ENCODE assay signal across 8 cellular contexts in genomic region chr5:146965781-146966659, GRCh38.
A peak's percentile ranks its signal among the peaks of the same experiment; 100 is the strongest.
DNase-seq lines count a peak whose midpoint lies in the region; ATAC-seq and TF ChIP-seq lines count a peak whose summit lies in the region.

No MANE protein-coding gene starts in this region.

- DNase-seq in DMS53 treated with DMSO at 0.1 percent for 48 hours (lab: John Stamatoyannopoulos, UW; ENCODE audit: unreplicated experiment) (peak; percentile 75), HL-60 (ENCODE audit: low read depth in 1 of 2, low spot score in 1 of 2) (peak; percentile 24 to 60), NCI-H748 treated with DMSO at 0.1 percent for 48 hours (lab: John Stamatoyannopoulos, UW) (peak; percentile 85), epithelial cell of proximal tubule (ENCODE audit: low read depth) (peak; percentile 42), suprapubic skin (ENCODE audit: low spot score in 2 of 2) (peak in 1 of 2 donors; percentile 60)
- DNase-seq in activated CD8-positive, alpha-beta memory T cell treated with anti-CD3 and anti-CD28 coated beads for 4 hours (ENCODE audit: low read depth in 2 of 2): peak; percentile 2 to 12
- DNase-seq in naive thymus-derived CD4-positive, alpha-beta T cell: peak; percentile 5 to 68 (median 44)

- ATAC-seq in GM21447 (IDR thresholded peaks at IDR 0.05; ENCODE audit: unreplicated experiment): peak; percentile 94
- ATAC-seq in naive thymus-derived CD4-positive, alpha-beta T cell: peak; percentile 87

- TF ChIP-seq CTCF in HL-60 (IDR thresholded peaks at IDR 0.05; ENCODE audit: insufficient read depth, low read length) (peak; percentile 72), epithelial cell of proximal tubule (conservative IDR thresholded peaks at IDR 0.05; ENCODE audit: low read depth, low read length) (peak; percentile 72), suprapubic skin (IDR thresholded peaks at IDR 0.05) (peak; percentile 73 to 82)

- no peak overlapping the region for H3K4me3 ChIP-seq in HL-60 (replicated peaks; ENCODE audit: insufficient read depth, low read length)
- no peak overlapping the region for H3K4me3 ChIP-seq in epithelial cell of proximal tubule (ENCODE audit: low read depth, low read length)
- H3K4me3 ChIP-seq in naive thymus-derived CD4-positive, alpha-beta T cell (ENCODE audit: low read length): no peak overlapping the region
- no peak overlapping the region for H3K4me3 ChIP-seq in suprapubic skin

- intact Hi-C loops in naive thymus-derived CD4-positive, alpha-beta T cell (cut with micrococcal nuclease): loop anchor here (1.0 to 2.0 kb wide), 8 partner anchors 222 to 519 kb away; partner anchors contain the start of gene TCERG1 (in 1 of the 2)

- no peak overlapping the region for H3K4me3 Mint-ChIP-seq in naive thymus-derived CD4-positive, alpha-beta T cell

- CTCF ChIA-PET in naive thymus-derived CD4-positive, alpha-beta T cell (lab: Charles Lee): interaction anchor here (0.5 to 3.7 kb wide), 13 partner anchors 73 to 1685 kb away, joined by 3 to 27 read pairs (median 5); no protein-coding TSS in a partner anchor

- no peaks in the 10 kb centered on the region for H3K9me3 ChIP-seq in naive thymus-derived CD4-positive, alpha-beta T cell (ENCODE audit: control insufficient read depth in 2 of 3, low read length in 3 of 3)
- H3K9me3 ChIP-seq in suprapubic skin: no peaks in the 10 kb centered on the region

- H3K27ac ChIP-seq in HL-60 (replicated peaks) (no peak overlapping the region), suprapubic skin (no peak overlapping the region)
- H3K27ac ChIP-seq in naive thymus-derived CD4-positive, alpha-beta T cell (ENCODE audit: low read depth, low read length): no peak overlapping the region

- H3K9me3 Mint-ChIP-seq in naive thymus-derived CD4-positive, alpha-beta T cell: peaks cover 0 to 2% (median 0%) of the 10 kb centered on the region in 11 donors

- H3K4me1 Mint-ChIP-seq in naive thymus-derived CD4-positive, alpha-beta T cell: no peaks in the 10 kb centered on the region

- POLR2A ChIA-PET in naive thymus-derived CD4-positive, alpha-beta T cell (lab: Charles Lee): no interaction called here

- H3K27me3 ChIP-seq in HL-60 (ENCODE audit: insufficient read depth, poor library complexity, severe bottlenecking): peaks cover 2% of the 10 kb centered on the region
- H3K27me3 ChIP-seq in naive thymus-derived CD4-positive, alpha-beta T cell (ENCODE audit: control insufficient read depth in 2 of 2, insufficient read depth in 2 of 2, low read length in 2 of 2): no peaks in the 10 kb centered on the region
- H3K27me3 ChIP-seq in suprapubic skin: no peaks in the 10 kb centered on the region

- WGBS in suprapubic skin: 43% methylated on average over 15 of the region's 15 CpGs

- H3K27ac Mint-ChIP-seq in naive thymus-derived CD4-positive, alpha-beta T cell: peak overlapping the region in 1 of 9 donors; percentile 26

- no peak for TF ChIP-seq POLR2A in suprapubic skin (IDR thresholded peaks at IDR 0.05)

- H3K36me3 ChIP-seq in naive thymus-derived CD4-positive, alpha-beta T cell (ENCODE audit: control insufficient read depth in 2 of 3, insufficient read depth in 3 of 3, low read length in 3 of 3): no peaks in the 10 kb centered on the region
- no peaks in the 10 kb centered on the region for H3K36me3 ChIP-seq in suprapubic skin

- H3K27me3 Mint-ChIP-seq in naive thymus-derived CD4-positive, alpha-beta T cell: peaks cover 0 to 4% (median 0%) of the 10 kb centered on the region in 5 donors

- H3K36me3 Mint-ChIP-seq in naive thymus-derived CD4-positive, alpha-beta T cell: no peaks in the 10 kb centered on the region

- no peak for TF ChIP-seq EP300 in suprapubic skin (IDR thresholded peaks at IDR 0.05)

- H3K4me1 ChIP-seq in naive thymus-derived CD4-positive, alpha-beta T cell (ENCODE audit: control insufficient read depth in 2 of 2, insufficient read depth in 2 of 2, low read length in 2 of 2): no peaks in the 10 kb centered on the region
- peaks cover 7% of the 10 kb centered on the region for H3K4me1 ChIP-seq in suprapubic skin
